ENCODE assay signal across 15 cellular contexts in the genomic region with DNA sequence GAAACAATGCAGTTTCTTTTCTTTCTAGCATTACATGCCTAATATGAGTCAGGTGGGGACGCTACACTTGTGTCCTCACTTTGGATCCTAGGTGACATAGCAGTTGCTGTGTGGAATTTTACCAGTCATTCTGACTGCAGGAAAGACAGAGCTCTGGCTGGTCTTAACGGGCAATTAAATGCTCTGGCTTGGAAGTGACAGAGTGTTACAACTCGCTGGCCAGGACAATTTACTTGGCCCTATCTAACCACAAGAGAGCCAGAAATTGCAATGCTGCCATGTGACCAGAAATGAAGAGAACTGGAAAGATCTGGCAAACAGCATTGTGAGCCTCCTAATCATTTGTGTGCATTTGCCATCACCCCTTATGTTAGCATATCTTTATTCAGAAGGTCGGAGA.
DNase-seq lines count a peak whose midpoint lies in the region; ATAC-seq, FAIRE-seq and TF ChIP-seq lines count a peak whose summit lies in the region.
"Had no signal": no experiment of that assay in that cellular context is flagged by ENCODE, and none has a peak within 500 bp of the region (broad histone marks: within the 10 kb centered on the region; RNA-seq: fewer than 3 reads in every experiment).

No MANE protein-coding gene starts in this region.

- H4K20me1 ChIP-seq in HepG2 (ENCODE audit: insufficient read depth, low read length): no peaks in the 10 kb centered on the region

- H3K27ac ChIP-seq in liver (ENCODE audit: low read depth in 1 of 2, low read length in 2 of 2) (peak overlapping the region; percentile 41 to 48), HepG2 (ENCODE audit: extremely low read length, insufficient read depth, low read length) (no peak overlapping the region)
- H3K27ac ChIP-seq: skin epidermis had no signal

- H3K4me3 Mint-ChIP-seq in nephron progenitor cell (no peak overlapping the region), osteocyte (ENCODE audit: unreplicated experiment) (no peak overlapping the region)
- H3K4me3 Mint-ChIP-seq: activated naive CD4-positive, alpha-beta T cell treated with anti-CD3 and anti-CD28 coated beads, Interleukin-2, amount 50 U/mL, for 24 hours; dendritic cell treated with granulocyte-macrophage colony-stimulating factor and Interleukin-4, amounts not matched to agents 40 ng/mL and 50 ng/mL, for 4 days; naive thymus-derived CD8-positive, alpha-beta T cell had no signal

- H3K4me1 ChIP-seq in liver (ENCODE audit: control insufficient read depth in 4 of 4, insufficient read depth in 4 of 4, low read length in 3 of 4) (peaks cover 0 to 21% (median 13%) of the 10 kb centered on the region in 4 donors), HepG2 (ENCODE audit: insufficient read depth, low read length) (no peaks in the 10 kb centered on the region)

- in situ Hi-C loops in HepG2 (cut with HindIII; ENCODE audit: extremely low pct_ligation_motif_present, low pct_unique_long_range_greater_than_20kb): no loop called here

- POLR2A ChIA-PET in HepG2 (lab: Yijun Ruan, JAX): no interaction called here

- 25% methylated on average over 4 of the region's 4 CpGs for WGBS in liver
- 92% methylated on average over 4 of the region's 4 CpGs for WGBS in HepG2 (ENCODE audit: low lambda C conversion rate)

- no peaks in the 10 kb centered on the region for H3K36me3 ChIP-seq in liver (ENCODE audit: control insufficient read depth in 4 of 4, insufficient read depth in 3 of 4, low read depth in 1 of 4, low read length in 3 of 4)
- H3K36me3 ChIP-seq in HepG2 (replicated peaks in 1 of 2; ENCODE audit: control insufficient read depth in 1 of 2, insufficient read depth in 2 of 2, low read length in 2 of 2): no peaks in the 10 kb centered on the region

- H3K9me3 ChIP-seq in liver (ENCODE audit: control insufficient read depth in 4 of 4, low read length in 3 of 4): no peaks in the 10 kb centered on the region
- no peaks in the 10 kb centered on the region for H3K9me3 ChIP-seq in HepG2 (ENCODE audit: low read length)

- no peaks in the 10 kb centered on the region for H3K27me3 Mint-ChIP-seq in nephron progenitor cell (ENCODE audit: low read depth, poor library complexity)
- H3K27me3 Mint-ChIP-seq in osteocyte (ENCODE audit: unreplicated experiment): no peaks in the 10 kb centered on the region
- H3K27me3 Mint-ChIP-seq: activated naive CD4-positive, alpha-beta T cell treated with anti-CD3 and anti-CD28 coated beads, Interleukin-2, amount 50 U/mL, for 24 hours had no signal

- peak; percentile 34 to 57 for TF ChIP-seq RAD21 in liver (IDR thresholded peaks at IDR 0.05)
- no peak for TF ChIP-seq RAD21 in HepG2 (CRISPR knock-in tag; IDR thresholded peaks at IDR 0.05)

- no peak for TF ChIP-seq POLR2A in HepG2 (IDR thresholded peaks at IDR 0.05; ENCODE audit: insufficient read depth in 1 of 2, low read depth in 2 of 2, low read length in 2 of 2)

- H3K27ac Mint-ChIP-seq in nephron progenitor cell: peak overlapping the region; percentile 32
- H3K27ac Mint-ChIP-seq in osteocyte (ENCODE audit: unreplicated experiment): no peak overlapping the region
- H3K27ac Mint-ChIP-seq: activated naive CD4-positive, alpha-beta T cell treated with anti-CD3 and anti-CD28 coated beads, Interleukin-2, amount 50 U/mL, for 24 hours; dendritic cell treated with granulocyte-macrophage colony-stimulating factor and Interleukin-4, amounts not matched to agents 40 ng/mL and 50 ng/mL, for 4 days; naive thymus-derived CD8-positive, alpha-beta T cell had no signal

- peaks cover 19% of the 10 kb centered on the region for H3K4me1 Mint-ChIP-seq in nephron progenitor cell
- peaks cover 31% of the 10 kb centered on the region for H3K4me1 Mint-ChIP-seq in osteocyte (ENCODE audit: unreplicated experiment)
- H3K4me1 Mint-ChIP-seq: activated naive CD4-positive, alpha-beta T cell treated with anti-CD3 and anti-CD28 coated beads, Interleukin-2, amount 50 U/mL, for 24 hours; naive thymus-derived CD8-positive, alpha-beta T cell had no signal

- H3K9me3 Mint-ChIP-seq in nephron progenitor cell: no peaks in the 10 kb centered on the region
- peaks cover 4% of the 10 kb centered on the region for H3K9me3 Mint-ChIP-seq in osteocyte (ENCODE audit: unreplicated experiment)
- H3K9me3 Mint-ChIP-seq: activated naive CD4-positive, alpha-beta T cell treated with anti-CD3 and anti-CD28 coated beads, Interleukin-2, amount 50 U/mL, for 24 hours; dendritic cell treated with granulocyte-macrophage colony-stimulating factor and Interleukin-4, amounts not matched to agents 40 ng/mL and 50 ng/mL, for 4 days; naive thymus-derived CD8-positive, alpha-beta T cell had no signal

- no peak for FAIRE-seq in HepG2 (lab: Jason Lieb, UNC)

- H3K36me3 Mint-ChIP-seq in nephron progenitor cell (ENCODE audit: low read depth): no peaks in the 10 kb centered on the region
- peaks cover 3% of the 10 kb centered on the region for H3K36me3 Mint-ChIP-seq in osteocyte (ENCODE audit: unreplicated experiment)
- H3K36me3 Mint-ChIP-seq: activated naive CD4-positive, alpha-beta T cell treated with anti-CD3 and anti-CD28 coated beads, Interleukin-2, amount 50 U/mL, for 24 hours; naive thymus-derived CD8-positive, alpha-beta T cell had no signal

- H3K4me2 ChIP-seq in HepG2 (ENCODE audit: low read depth, low read length): no peak overlapping the region

- TF ChIP-seq CTCF in liver (IDR thresholded peaks at IDR 0.05; ENCODE audit: low read depth, low read length, missing input control): no peak
- TF ChIP-seq CTCF in HepG2 (CRISPR knock-in tag; IDR thresholded peaks at IDR 0.05): no peak
- no peak for TF ChIP-seq CTCF in nephron progenitor cell (IDR thresholded peaks at IDR 0.05)
- no peak for TF ChIP-seq CTCF in osteocyte (IDR thresholded peaks at IDR 0.05)

- no peaks in the 10 kb centered on the region for H3K27me3 ChIP-seq in liver (ENCODE audit: control insufficient read depth in 4 of 4, insufficient read depth in 4 of 4, low read length in 3 of 4)
- H3K27me3 ChIP-seq in HepG2 (ENCODE audit: control insufficient read depth in 1 of 2, insufficient read depth in 2 of 2, low read length in 2 of 2): no peaks in the 10 kb centered on the region

- no peak for TF ChIP-seq EP300 in HepG2 (IDR thresholded peaks at IDR 0.05; ENCODE audit: low read depth in 2 of 2, low read length in 2 of 2)
- TF ChIP-seq EP300 in HepG2 (CRISPR knock-in tag; IDR thresholded peaks at IDR 0.05; ENCODE audit: borderline replicate concordance): no peak

- no peak overlapping the region for H3K9ac ChIP-seq in liver (ENCODE audit: low read depth in 1 of 2, low read length in 2 of 2)
- H3K9ac ChIP-seq in HepG2 (ENCODE audit: insufficient read depth, low read depth, low read length): no peak overlapping the region

- CTCF ChIA-PET in HepG2 (lab: Yijun Ruan, JAX; ENCODE audit: low intra/inter-chr PET ratio, low total read pairs): no interaction called here

- intact Hi-C loops in HepG2 (cut with micrococcal nuclease; ENCODE audit: unreplicated experiment): no loop called here

- DNase-seq in HepG2 (ENCODE audit: low spot score) (no peak), glomerular visceral epithelial cell (ENCODE audit: extremely low spot score) (peak; percentile 41), nephron progenitor cell (no peak), NCI-H2107 treated with DMSO at 0.1 percent for 48 hours (lab: John Stamatoyannopoulos, UW; ENCODE audit: unreplicated experiment) (no peak), osteocyte (ENCODE audit: extremely low spot score, unreplicated experiment) (no peak)
- DNase-seq in activated effector memory CD4-positive, alpha-beta T cell treated with Interleukin-2 at 50 U/mL for 16 hours: no peak
- DNase-seq: IMR-90; naive thymus-derived CD8-positive, alpha-beta T cell; NCI-H1436 treated with DMSO at 0.1 percent for 48 hours; NCI-H510A treated with DMSO at 0.1 percent for 48 hours had no signal

- no TSS peak for BruUV-seq in HepG2 (replicated peaks; lab: Mats Ljungman, UMichigan)

- H2AFZ ChIP-seq in HepG2 (ENCODE audit: low read length): no peak overlapping the region

- ATAC-seq in HepG2: no peak
- no peak for ATAC-seq in GM21423 (IDR thresholded peaks at IDR 0.05; ENCODE audit: unreplicated experiment)
- ATAC-seq: naive thymus-derived CD8-positive, alpha-beta T cell had no signal

- no peaks in the 10 kb centered on the region for H3K79me2 ChIP-seq in HepG2 (ENCODE audit: insufficient read depth, low read length)

- no peak overlapping the region for H3K4me3 ChIP-seq in liver (ENCODE audit: low read depth in 1 of 3, low read length in 3 of 3)
- H3K4me3 ChIP-seq in HepG2 (replicated peaks in 1 of 3; ENCODE audit: insufficient read depth in 1 of 3, low read depth in 2 of 3, low read length in 3 of 3): no peak overlapping the region
- H3K4me3 ChIP-seq: skin epidermis had no signal

TF ChIP-seq in liver, 16 proteins besides CTCF, POLR2A, EP300 and RAD21 (continues in another document):
- TF ChIP-seq GABPA (IDR thresholded peaks at IDR 0.05 in 1 of 2, conservative IDR thresholded peaks at IDR 0.05 in 1 of 2): no peak
- TF ChIP-seq RXRA (IDR thresholded peaks at IDR 0.05): peak; percentile 22 to 40
- TF ChIP-seq, protein P1, sequence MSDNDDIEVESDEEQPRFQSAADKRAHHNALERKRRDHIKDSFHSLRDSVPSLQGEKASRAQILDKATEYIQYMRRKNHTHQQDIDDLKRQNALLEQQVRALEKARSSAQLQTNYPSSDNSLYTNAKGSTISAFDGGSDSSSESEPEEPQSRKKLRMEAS (IDR thresholded peaks at IDR 0.05): no peak
- TF ChIP-seq TAF1 (conservative IDR thresholded peaks at IDR 0.05): no peak
- TF ChIP-seq HNF4A (conservative IDR thresholded peaks at IDR 0.05): peak in 1 of 2 donors; percentile 40

TF ChIP-seq in HepG2, 621 proteins besides CTCF, POLR2A, EP300 and RAD21 (continues in another document):
- no peak for TF ChIP-seq SRF (IDR thresholded peaks at IDR 0.05; ENCODE audit: low read depth, low read length)
- no peak for TF ChIP-seq CAMTA2 (CRISPR knock-in tag; IDR thresholded peaks at IDR 0.05; ENCODE audit: borderline replicate concordance)
- no peak for TF ChIP-seq NFRKB (IDR thresholded peaks at IDR 0.05)
- TF ChIP-seq, protein P2, sequence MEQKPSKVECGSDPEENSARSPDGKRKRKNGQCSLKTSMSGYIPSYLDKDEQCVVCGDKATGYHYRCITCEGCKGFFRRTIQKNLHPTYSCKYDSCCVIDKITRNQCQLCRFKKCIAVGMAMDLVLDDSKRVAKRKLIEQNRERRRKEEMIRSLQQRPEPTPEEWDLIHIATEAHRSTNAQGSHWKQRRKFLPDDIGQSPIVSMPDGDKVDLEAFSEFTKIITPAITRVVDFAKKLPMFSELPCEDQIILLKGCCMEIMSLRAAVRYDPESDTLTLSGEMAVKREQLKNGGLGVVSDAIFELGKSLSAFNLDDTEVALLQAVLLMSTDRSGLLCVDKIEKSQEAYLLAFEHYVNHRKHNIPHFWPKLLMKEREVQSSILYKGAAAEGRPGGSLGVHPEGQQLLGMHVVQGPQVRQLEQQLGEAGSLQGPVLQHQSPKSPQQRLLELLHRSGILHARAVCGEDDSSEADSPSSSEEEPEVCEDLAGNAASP (CRISPR knock-in tag; IDR thresholded peaks at IDR 0.05; ENCODE audit: borderline replicate concordance): no peak
- TF ChIP-seq KLF16 (CRISPR knock-in tag; IDR thresholded peaks at IDR 0.05): no peak
- TF ChIP-seq ZNF230 (CRISPR knock-in tag; IDR thresholded peaks at IDR 0.05): no peak
- TF ChIP-seq TARDBP (CRISPR knock-in tag; IDR thresholded peaks at IDR 0.05): no peak
